Comparison of ENCODE assay signal across 14 cellular contexts in the genomic region with DNA sequence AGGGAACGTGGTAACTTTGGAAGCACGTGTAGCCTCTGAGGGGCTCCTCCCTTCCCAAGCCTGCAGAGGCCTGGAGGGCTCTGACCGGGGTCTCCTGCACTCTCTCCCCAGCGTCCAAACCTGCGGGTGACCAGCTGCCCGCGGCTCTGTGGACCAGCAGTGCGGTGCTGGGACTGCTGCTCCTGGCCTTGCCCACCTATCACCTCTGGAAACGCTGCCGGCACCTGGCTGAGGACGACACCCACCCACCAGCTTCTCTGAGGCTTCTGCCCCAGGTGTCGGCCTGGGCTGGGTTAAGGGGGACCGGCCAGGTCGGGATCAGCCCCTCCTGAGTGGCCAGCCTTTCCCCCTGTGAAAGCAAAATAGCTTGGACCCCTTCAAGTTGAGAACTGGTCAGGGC. TPM values are rescaled to one million over a fixed set of nuclear protein-coding genes. Genes with fewer than 3 reads are reported as not detected.
DNase-seq lines count a peak whose midpoint lies in the region; ATAC-seq and TF ChIP-seq lines count a peak whose summit lies in the region.
"Had no signal": no experiment of that assay in that cellular context is flagged by ENCODE, and none has a peak within 500 bp of the region (broad histone marks: within the 10 kb centered on the region; RNA-seq: fewer than 3 reads in every experiment).

No MANE protein-coding gene starts in this region.

- H2BK5ac ChIP-seq in mesenchymal stem cell (ENCODE audit: low read depth, low read length, poor library complexity, severe bottlenecking) = no peak overlapping the region

- no peak overlapping the region for H2AK5ac ChIP-seq in mesenchymal stem cell (ENCODE audit: low read length, severe bottlenecking)

- 89% methylated on average over 14 of the region's 14 CpGs for WGBS in mesenchymal stem cell

- H3K23ac ChIP-seq in mesenchymal stem cell (ENCODE audit: low read length in 2 of 2) = no peak overlapping the region

- H4K20me1 ChIP-seq in osteoblast (ENCODE audit: insufficient read depth, low read length) = peaks cover 5% of the 10 kb centered on the region

- H3K4me2 ChIP-seq in mesenchymal stem cell (ENCODE audit: low read length, poor library complexity, severe bottlenecking) (no peak overlapping the region), osteoblast (ENCODE audit: insufficient read depth, low read length) (no peak overlapping the region)

- H3K4me1 ChIP-seq in mesenchymal stem cell (ENCODE audit: control insufficient read depth, insufficient read depth, low read depth, low read length) (peaks cover 17% of the 10 kb centered on the region), osteoblast (ENCODE audit: insufficient read depth, low read length) (peaks cover 13% of the 10 kb centered on the region)

- no peaks in the 10 kb centered on the region for H3K27me3 ChIP-seq in mesenchymal stem cell (ENCODE audit: control insufficient read depth in 1 of 2, insufficient read depth in 1 of 2, low read length in 2 of 2)
- peaks cover 4% of the 10 kb centered on the region for H3K27me3 ChIP-seq in osteoblast (ENCODE audit: insufficient read depth, low read length)

- H3K9me3 ChIP-seq in mesenchymal stem cell (ENCODE audit: control insufficient read depth, low read length) (no peaks in the 10 kb centered on the region), osteoblast (ENCODE audit: low read depth, low read length) (no peaks in the 10 kb centered on the region)
- H3K9me3 ChIP-seq: Caco-2 had no signal

- DNase-seq in Right ventricle myocardium inferior (ENCODE audit: missing footprints) (peak; percentile 60), left cardiac atrium (no peak), mesenchymal stem cell (no peak), osteoblast (ENCODE audit: insufficient read length, low spot score, missing footprints) (peak; percentile 66), NCI-H524 (lab: John Stamatoyannopoulos, UW) (no peak), activated T-cell treated with anti-CD3 and anti-CD28 coated beads for 4 hours (no peak)
- DNase-seq: Caco-2; CD8-positive, alpha-beta memory T cell; DND-41; GDM1; GM23248 had no signal

- no peak overlapping the region for H4K8ac ChIP-seq in mesenchymal stem cell (ENCODE audit: low read length)

- H3K27ac ChIP-seq in mesenchymal stem cell (ENCODE audit: low read length, poor library complexity, severe bottlenecking) (no peak overlapping the region), osteoblast (ENCODE audit: low read depth, low read length) (no peak overlapping the region)
- H3K27ac ChIP-seq: 22Rv1, GM23248 had no signal

- no peak for ATAC-seq in Right ventricle myocardium inferior
- no peak for ATAC-seq in left cardiac atrium
- no peak for ATAC-seq in GM21619 (IDR thresholded peaks at IDR 0.05; ENCODE audit: unreplicated experiment)

- no peak overlapping the region for H3K18ac ChIP-seq in mesenchymal stem cell (ENCODE audit: low read depth in 1 of 2, low read length in 2 of 2)

- H2BK120ac ChIP-seq in mesenchymal stem cell (ENCODE audit: low read depth, low read length) = no peak overlapping the region

- no peak overlapping the region for H2AFZ ChIP-seq in mesenchymal stem cell (ENCODE audit: low read depth, low read length)
- no peak overlapping the region for H2AFZ ChIP-seq in osteoblast (ENCODE audit: low read length)
- H2AFZ ChIP-seq: GM23248 had no signal

- H3K9ac ChIP-seq in mesenchymal stem cell (ENCODE audit: low read length) = no peak overlapping the region
- H3K9ac ChIP-seq: GM23248 had no signal

- H3K79me2 ChIP-seq in osteoblast (ENCODE audit: insufficient read depth, low read length) = peaks cover 16% of the 10 kb centered on the region

- H4K91ac ChIP-seq in mesenchymal stem cell (ENCODE audit: low read length) = peak overlapping the region; percentile 31

- H2BK12ac ChIP-seq in mesenchymal stem cell (ENCODE audit: low read length in 2 of 2) = peak overlapping the region in 1 of 2 experiments; percentile 40

- intact Hi-C loops in Right ventricle myocardium inferior (cut with DNase I) = no loop called here
- intact Hi-C loops in left cardiac atrium (cut with DNase I) = no loop called here

- H2BK15ac ChIP-seq in mesenchymal stem cell (ENCODE audit: low read depth, poor library complexity, severe bottlenecking) = no peak overlapping the region

- no peak for TF ChIP-seq CTCF in osteoblast (IDR thresholded peaks at IDR 0.05; ENCODE audit: extremely low read depth, low read depth, low read length)

- H3K14ac ChIP-seq in mesenchymal stem cell (ENCODE audit: low read length in 2 of 2) = no peak overlapping the region

- peaks cover 4 to 6% of the 10 kb centered on the region in 2 experiments for H3K36me3 ChIP-seq in mesenchymal stem cell (ENCODE audit: control insufficient read depth in 1 of 2, insufficient read depth in 2 of 2, low read depth in 1 of 2, low read length in 2 of 2)
- no peaks in the 10 kb centered on the region for H3K36me3 ChIP-seq in osteoblast (ENCODE audit: insufficient read depth, low read length)

- peak overlapping the region in 1 of 2 experiments; percentile 13 for H3K4ac ChIP-seq in mesenchymal stem cell (ENCODE audit: low read depth in 1 of 2, low read length in 2 of 2)

- H3K4me3 ChIP-seq in mesenchymal stem cell (ENCODE audit: insufficient read depth in 1 of 2, low read depth in 1 of 2, low read length in 2 of 2) (no peak overlapping the region), osteoblast (ENCODE audit: insufficient read depth, low read length) (no peak overlapping the region)
- H3K4me3 ChIP-seq: GM23248 had no signal

- peaks cover 25% of the 10 kb centered on the region for H3K79me1 ChIP-seq in mesenchymal stem cell (replicated peaks; ENCODE audit: low read length, poor library complexity, severe bottlenecking)

RNA-seq across cellular contexts. Expression of gene TPGS1, which starts 2.7 kb away (rescaled TPM):
- total RNA-seq in Right ventricle myocardium inferior = 10.3 TPM
- 10 to 100 TPM; 12.1 to 14.9 TPM for total RNA-seq in left cardiac atrium
- 10.3 TPM for polyA plus RNA-seq in mesenchymal stem cell (2013, experiment 1 of 2)
- polyA plus RNA-seq in mesenchymal stem cell (2013, experiment 2 of 2) = 9.3 TPM
- 38.3 and 47.8 TPM in 2 replicates for total RNA-seq in osteoblast

RNA-seq across cellular contexts. Expression of gene MADCAM1, which starts 8.3 kb away (rescaled TPM):
- total RNA-seq in Right ventricle myocardium inferior = 0.19 TPM
- total RNA-seq in left cardiac atrium = under 1 TPM; 0.24 to 0.41 TPM
- polyA plus RNA-seq in mesenchymal stem cell (2013, experiment 1 of 2) = 0.29 TPM
- polyA plus RNA-seq in mesenchymal stem cell (2013, experiment 2 of 2) = 0.23 TPM
- total RNA-seq in osteoblast = 0.59 and 0.72 TPM in 2 replicates

RNA-seq across cellular contexts. Expression of gene CDC34, which starts 26.9 kb away (rescaled TPM):
- total RNA-seq in Right ventricle myocardium inferior (109 TPM), left cardiac atrium (10 to 100 TPM; 63.9 to 71.0 TPM), osteoblast (32.9 and 40.4 TPM in 2 replicates)
- polyA plus RNA-seq in mesenchymal stem cell (2013, experiment 1 of 2) = 82.8 TPM
- 82.0 TPM for polyA plus RNA-seq in mesenchymal stem cell (2013, experiment 2 of 2)

RNA-seq across cellular contexts. Expression of gene GZMM, which starts 39.2 kb away (rescaled TPM):
- total RNA-seq in Right ventricle myocardium inferior (not detected), left cardiac atrium (1 to 10 TPM in 1 of 2 donors, under 1 TPM in 1; 0.81 to 1.1 TPM), osteoblast (under 0.01 TPM in 1 of 2 replicates, not detected in the other)
- polyA plus RNA-seq in mesenchymal stem cell (2013, experiment 1 of 2) = not detected
- polyA plus RNA-seq in mesenchymal stem cell (2013, experiment 2 of 2) = 0.07 TPM
- total RNA-seq: Caco-2, GM23248 had no signal
- polyA plus RNA-seq: BJ, GM23248 had no signal

RNA-seq across cellular contexts. Expression of gene SHC2, which starts 43.8 kb away (rescaled TPM):
- total RNA-seq in Right ventricle myocardium inferior = 10.7 TPM
- total RNA-seq in left cardiac atrium = 10 to 100 TPM; 10.7 to 19.4 TPM
- 23.8 TPM for polyA plus RNA-seq in mesenchymal stem cell (2013, experiment 1 of 2)
- polyA plus RNA-seq in mesenchymal stem cell (2013, experiment 2 of 2) = 24.7 TPM
- 0.36 and 1.5 TPM in 2 replicates for total RNA-seq in osteoblast
- total RNA-seq: GM23248 had no signal
- polyA plus RNA-seq: CD8-positive, alpha-beta memory T cell; GM23248 had no signal

Comparison
In these comparisons a context has a peak if more than half of its experiments do, and no peak if none do; other contexts are left out.
1. DNase-seq: peak in Right ventricle myocardium inferior (single experiment) and osteoblast (single experiment); none in left cardiac atrium (single experiment), mesenchymal stem cell (single experiment), NCI-H524 (0 of 2) and activated T-cell treated with anti-CD3 and anti-CD28 coated beads for 4 hours (single experiment).